1 cellular context compared by ENCODE assay signal in the genomic region with DNA sequence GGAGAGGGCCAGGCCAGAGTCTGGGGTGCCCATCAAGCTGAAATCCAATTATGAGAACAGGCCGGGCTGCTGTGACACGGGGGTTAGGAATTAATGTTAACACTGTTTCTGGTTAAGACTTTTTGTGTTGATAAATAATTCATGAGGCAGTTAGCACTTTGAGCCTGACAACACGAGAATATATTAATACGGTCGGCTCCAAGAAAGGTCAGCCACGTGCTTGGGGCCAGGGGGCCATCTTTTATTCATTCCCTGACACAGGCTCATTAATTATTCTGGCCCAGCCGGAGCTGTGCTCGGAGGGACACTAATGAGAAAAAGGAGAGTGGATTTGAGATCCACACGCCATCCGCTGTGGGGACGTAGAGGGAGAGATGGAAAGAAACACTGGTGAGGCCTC.
TF ChIP-seq lines count a peak whose summit lies in the region.

No MANE protein-coding gene starts in this region.

TF ChIP-seq in neural cell, 6 proteins besides CTCF, POLR2A, EP300 and RAD21:
- no peak for TF ChIP-seq REST (IDR thresholded peaks at IDR 0.05; ENCODE audit: borderline replicate concordance)
- no peak for TF ChIP-seq POLR2AphosphoS5 (IDR thresholded peaks at IDR 0.05)
- no peak for TF ChIP-seq TAF1 (IDR thresholded peaks at IDR 0.05; ENCODE audit: low read depth)
- no peak for TF ChIP-seq EZH2 (IDR thresholded peaks at IDR 0.05; ENCODE audit: borderline replicate concordance, insufficient read depth, low read length, poor library complexity, severe bottlenecking)
- TF ChIP-seq MXI1 (conservative IDR thresholded peaks at IDR 0.05; ENCODE audit: poor library complexity, severe bottlenecking): no peak
- TF ChIP-seq SMC3 (conservative IDR thresholded peaks at IDR 0.05; ENCODE audit: poor library complexity): no peak
